24 cellular contexts compared by ENCODE assay signal in the genomic region with DNA sequence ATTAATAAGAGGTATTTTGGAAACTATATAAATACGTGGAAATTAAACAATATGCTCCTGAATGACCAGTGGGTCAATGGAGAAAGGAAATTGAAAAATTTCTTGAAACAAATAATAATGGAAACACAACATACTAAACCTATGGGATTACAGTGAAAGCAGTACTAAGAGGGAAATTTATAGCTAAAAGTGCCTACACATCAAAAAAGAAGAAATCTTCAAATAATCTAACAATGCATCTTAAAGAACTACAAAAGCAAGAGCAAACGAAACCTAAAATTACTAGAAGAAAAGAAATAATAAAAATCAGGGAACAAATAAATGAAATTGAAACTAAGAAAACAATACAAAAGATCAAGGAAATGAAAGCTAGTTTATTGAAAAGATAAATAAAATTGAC. TPM values are rescaled to one million over a fixed set of nuclear protein-coding genes. Genes with fewer than 3 reads are reported as not detected.
"Had no signal": no experiment of that assay in that cellular context is flagged by ENCODE, and none has a peak within 500 bp of the region (broad histone marks: within the 10 kb centered on the region; RNA-seq: fewer than 3 reads in every experiment).

No MANE protein-coding gene starts in this region.

- DNase-seq: Kasumi-1, MM.1S, NCI-H1092 treated with DMSO at 0.1 percent for 48 hours, NCI-H1436, NCI-H187, NCI-H2029, NCI-H2081 treated with DMSO at 0.1 percent for 48 hours, NCI-H2171, NCI-H226, NCI-H446, NCI-H510A, NCI-H524 treated with DMSO at 0.1 percent for 48 hours, NCI-H69, NCI-H774, Right ventricle myocardium superior, RPMI8226, SIG-M5 had no signal

- H3K4me1 ChIP-seq: SJSA1 had no signal

- H3K27me3 ChIP-seq: SJSA1 had no signal

- H3K27ac ChIP-seq: HL-60, KMS-11, SJSA1, SK-N-MC had no signal

- H3K9me3 ChIP-seq: SJSA1 had no signal

- FAIRE-seq: HTR-8/SVneo, RCC 7860 had no signal

- H3K4me3 ChIP-seq: SJSA1, SK-N-MC had no signal

RNA-seq across cellular contexts. Expression of gene ALDH3A1, which starts 43.8 kb away (rescaled TPM):
- total RNA-seq: M059J, SJSA1 had no signal
